10 cellular contexts compared by ENCODE assay signal in the genomic region with DNA sequence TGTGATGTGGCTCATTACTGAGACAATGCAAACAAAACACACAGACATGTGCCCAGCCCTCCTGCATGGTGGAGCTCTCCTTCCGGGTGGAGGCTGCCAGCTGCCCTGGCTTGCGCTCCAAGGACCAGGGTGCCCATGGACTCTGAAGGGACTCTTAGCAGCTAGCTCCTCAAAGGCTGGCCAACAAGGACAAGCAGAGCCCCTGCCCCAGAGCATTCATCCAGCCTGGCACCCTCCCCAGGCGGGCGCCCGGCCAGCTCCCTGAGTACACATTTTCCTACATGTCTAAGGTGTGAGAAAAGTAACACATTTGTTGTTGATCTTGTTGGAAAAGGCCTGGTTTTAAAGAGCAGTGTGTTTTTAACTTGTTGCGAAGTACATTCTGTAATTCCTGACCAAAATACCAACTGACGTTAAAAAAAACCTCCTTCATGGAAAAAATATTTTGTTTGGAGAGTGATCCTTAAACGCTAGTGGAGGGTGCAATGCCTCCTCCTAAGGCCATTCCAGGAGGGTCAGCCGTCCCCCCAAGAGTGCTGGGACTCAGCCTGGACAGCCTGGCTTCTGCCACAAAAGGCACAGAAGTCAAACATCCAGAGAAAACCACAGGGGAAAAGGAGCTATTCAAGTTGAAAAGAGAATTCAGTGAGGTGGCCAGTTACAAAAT.
DNase-seq lines count a peak whose midpoint lies in the region; ATAC-seq and TF ChIP-seq lines count a peak whose summit lies in the region.
"Had no signal": no experiment of that assay in that cellular context is flagged by ENCODE, and none has a peak within 500 bp of the region (broad histone marks: within the 10 kb centered on the region; RNA-seq: fewer than 3 reads in every experiment).

No MANE protein-coding gene starts in this region.

- TF ChIP-seq CTCF in RWPE1 (conservative IDR thresholded peaks at IDR 0.05; ENCODE audit: low read depth) (no peak), esophagus squamous epithelium (IDR thresholded peaks at IDR 0.05) (no peak), mucosa of descending colon (IDR thresholded peaks at IDR 0.05) (no peak), upper lobe of left lung (IDR thresholded peaks at IDR 0.05) (no peak), spleen (IDR thresholded peaks at IDR 0.05 in 8 of 11, conservative IDR thresholded peaks at IDR 0.05 in 3 of 11) (no peak)

- CTCF ChIA-PET in RWPE1 (lab: Yijun Ruan, JAX) = interaction anchor here (0.6 kb wide), 1 partner anchor 19 kb away, joined by 11 read pairs; no protein-coding TSS in a partner anchor

- intact Hi-C loops in esophagus squamous epithelium (cut with DNase I) = no loop called here
- intact Hi-C loops in mucosa of descending colon (cut with DNase I, micrococcal nuclease) = no loop called here
- intact Hi-C loops in spleen (cut with DNase I; ENCODE audit: low total_unique reads) = no loop called here

- H3K27ac ChIP-seq in RWPE1 (peak overlapping the region; percentile 82), esophagus squamous epithelium (peak overlapping the region; percentile 32 to 90 (median 82)), upper lobe of left lung (peak overlapping the region; percentile 79 to 85 (median 82)), spleen (peak overlapping the region in 2 of 8 donors; percentile 35 to 38)

- H3K4me3 ChIP-seq in esophagus squamous epithelium = peak overlapping the region in 1 of 4 donors; percentile 2
- H3K4me3 ChIP-seq in mucosa of descending colon = no peak overlapping the region
- no peak overlapping the region for H3K4me3 ChIP-seq in upper lobe of left lung
- no peak overlapping the region for H3K4me3 ChIP-seq in spleen

- no peak for TF ChIP-seq POLR2A in esophagus squamous epithelium (IDR thresholded peaks at IDR 0.05)
- no peak for TF ChIP-seq POLR2A in upper lobe of left lung (IDR thresholded peaks at IDR 0.05)
- TF ChIP-seq POLR2A in spleen (IDR thresholded peaks at IDR 0.05) = no peak

- POLR2A ChIA-PET in RWPE1 (lab: Yijun Ruan, JAX; ENCODE audit: low non-redundant PET) = no interaction called here

- H3K36me3 ChIP-seq in esophagus squamous epithelium (no peaks in the 10 kb centered on the region), mucosa of descending colon (ENCODE audit: low read depth) (no peaks in the 10 kb centered on the region), upper lobe of left lung (no peaks in the 10 kb centered on the region), spleen (no peaks in the 10 kb centered on the region)

- H3K4me1 ChIP-seq in esophagus squamous epithelium = peaks cover 28 to 68% (median 42%) of the 10 kb centered on the region in 3 donors
- peaks cover 4% of the 10 kb centered on the region for H3K4me1 ChIP-seq in mucosa of descending colon (ENCODE audit: low read depth)
- H3K4me1 ChIP-seq in upper lobe of left lung = peaks cover 18 to 54% (median 43%) of the 10 kb centered on the region in 4 donors
- peaks cover 0 to 17% (median 10%) of the 10 kb centered on the region in 6 donors for H3K4me1 ChIP-seq in spleen

- H3K9me3 ChIP-seq in esophagus squamous epithelium (no peaks in the 10 kb centered on the region), mucosa of descending colon (no peaks in the 10 kb centered on the region), upper lobe of left lung (no peaks in the 10 kb centered on the region), spleen (no peaks in the 10 kb centered on the region)

- no peak for DNase-seq in RWPE1 (ENCODE audit: low spot score)
- no peak for DNase-seq in esophagus squamous epithelium (lab: John Stamatoyannopoulos, UW)
- DNase-seq in mucosa of descending colon = peak in 2 of 3 donors; percentile 51
- peak; percentile 91 to 96 for DNase-seq in upper lobe of left lung
- no peak for DNase-seq in spleen
- DNase-seq in NCI-H82 treated with DMSO at 0.1 percent for 48 hours (lab: John Stamatoyannopoulos, UW; ENCODE audit: unreplicated experiment) = no peak
- no peak for DNase-seq in HCEC 1CT
- DNase-seq: effector memory CD4-positive, alpha-beta T cell; naive B cell had no signal

- 23 to 35% methylated on average over 7 to 9 of the region's 9 CpGs for WGBS in esophagus squamous epithelium, 2 donors
- 43 to 47% methylated on average over 8 to 9 of the region's 9 CpGs for WGBS in upper lobe of left lung, 2 donors
- WGBS in spleen, 5 donors = 81 to 89% (median 84%) methylated on average over 9 of the region's 9 CpGs

- ATAC-seq in mucosa of descending colon (peak; percentile 77), upper lobe of left lung (ENCODE audit: low FRiP score in 2 of 2) (peak; percentile 30 to 71), HG03457 (IDR thresholded peaks at IDR 0.05; ENCODE audit: unreplicated experiment) (no peak)

- peak in 1 of 4 donors; percentile 13 for TF ChIP-seq EP300 in upper lobe of left lung (IDR thresholded peaks at IDR 0.05)

- H3K27me3 ChIP-seq in esophagus squamous epithelium (peaks cover 0 to 41% (median 0%) of the 10 kb centered on the region in 4 donors), upper lobe of left lung (no peaks in the 10 kb centered on the region), spleen (replicated peaks in 1 of 7) (peaks cover 0 to 74% (median 11%) of the 10 kb centered on the region in 7 donors)

Comparison
In these comparisons a context has a peak if more than half of its experiments do, and no peak if none do; other contexts are left out.
1. DNase-seq: peak in mucosa of descending colon (2 of 3) and upper lobe of left lung (2 of 2); none in RWPE1 (single experiment), esophagus squamous epithelium (single experiment), spleen (single experiment), NCI-H82 treated with DMSO at 0.1 percent for 48 hours (single experiment) and HCEC 1CT (single experiment).